In genomic region chr6:170022291-170022722, GRCh38 we compare ENCODE assay signal across 20 cellular contexts.
A peak's percentile ranks its signal among the peaks of the same experiment; 100 is the strongest.
DNase-seq lines count a peak whose midpoint lies in the region; ATAC-seq and TF ChIP-seq lines count a peak whose summit lies in the region.
"Had no signal": no experiment of that assay in that cellular context is flagged by ENCODE, and none has a peak within 500 bp of the region (broad histone marks: within the 10 kb centered on the region; RNA-seq: fewer than 3 reads in every experiment).

No MANE protein-coding gene starts in this region.

- H3K4me1 Mint-ChIP-seq in stimulated activated effector memory CD8-positive, alpha-beta T cell treated with anti-CD3 and anti-CD28 coated beads, Interleukin-12 subunit alpha, Interleukin-12 subunit beta, amount 100 ng/mL, for 72 hours, result peaks cover 22% of the 10 kb centered on the region
- H3K4me1 Mint-ChIP-seq: IgD-negative memory B cell had no signal

- no peak for ATAC-seq in left cardiac atrium
- ATAC-seq in stimulated activated effector memory CD8-positive, alpha-beta T cell treated with anti-CD3 and anti-CD28 coated beads, Interleukin-12 subunit alpha, Interleukin-12 subunit beta, amount 100 ng/mL, for 72 hours, result no peak
- no peak for ATAC-seq in HG03280 (IDR thresholded peaks at IDR 0.05; ENCODE audit: unreplicated experiment)
- ATAC-seq: HCT116 had no signal

- peaks cover 24% of the 10 kb centered on the region for H3K4me1 ChIP-seq in left ventricle myocardium inferior

- H3K4me3 Mint-ChIP-seq in stimulated activated effector memory CD8-positive, alpha-beta T cell treated with anti-CD3 and anti-CD28 coated beads, Interleukin-12 subunit alpha, Interleukin-12 subunit beta, amount 100 ng/mL, for 72 hours, result peak overlapping the region; percentile 33
- H3K4me3 Mint-ChIP-seq: CD4-positive, alpha-beta T cell had no signal

- no peaks in the 10 kb centered on the region for H3K9me3 ChIP-seq in left ventricle myocardium inferior (replicated peaks)

- TF ChIP-seq CTCF in left ventricle myocardium inferior (IDR thresholded peaks at IDR 0.05; ENCODE audit: borderline replicate concordance), result no peak

- H3K9me3 Mint-ChIP-seq in stimulated activated effector memory CD8-positive, alpha-beta T cell treated with anti-CD3 and anti-CD28 coated beads, Interleukin-12 subunit alpha, Interleukin-12 subunit beta, amount 100 ng/mL, for 72 hours, result no peaks in the 10 kb centered on the region
- H3K9me3 Mint-ChIP-seq: CD4-positive, alpha-beta T cell had no signal

- intact Hi-C loops in left ventricle myocardium inferior (cut with micrococcal nuclease) (no loop called here), left cardiac atrium (cut with DNase I) (loop anchor here in 1 of 2 donors (10.0 kb wide), 1 partner anchor 112 kb away; no protein-coding TSS in a partner anchor)

- H3K36me3 Mint-ChIP-seq in stimulated activated effector memory CD8-positive, alpha-beta T cell treated with anti-CD3 and anti-CD28 coated beads, Interleukin-12 subunit alpha, Interleukin-12 subunit beta, amount 100 ng/mL, for 72 hours, result no peaks in the 10 kb centered on the region
- H3K36me3 Mint-ChIP-seq: IgD-negative memory B cell had no signal

- DNase-seq in left ventricle myocardium inferior (no peak), left cardiac atrium (no peak), islet precursor cell (peak; percentile 54), NCI-H2081 treated with DMSO at 0.1 percent for 48 hours (lab: John Stamatoyannopoulos, UW) (no peak), CD1c-positive myeloid dendritic cell (ENCODE audit: extremely low spot score) (no peak)
- no peak for DNase-seq in stimulated activated effector memory CD8-positive, alpha-beta T cell treated with anti-CD3 and anti-CD28 coated beads, Interleukin-12 subunit alpha, Interleukin-12 subunit beta, amount 100 ng/mL, for 72 hours (ENCODE audit: low spot score in 2 of 2)
- DNase-seq: ACHN; AML-193; CD4-positive, alpha-beta T cell; EL; GM23248; Kasumi-1; NCI-H1105 treated with DMSO at 0.1 percent for 48 hours; NCI-H1694 treated with DMSO at 0.1 percent for 48 hours; NCI-H69; NK-92 treated with Interleukin-12 subunit alpha and Interleukin-12 subunit beta, amount 100 ng/mL, for 24 hours had no signal

- peak overlapping the region; percentile 89 for H3K27ac ChIP-seq in left ventricle myocardium inferior (replicated peaks)
- H3K27ac ChIP-seq: GM23248, HL-60 had no signal

- H3K4me3 ChIP-seq in left ventricle myocardium inferior, result peak overlapping the region; percentile 57
- H3K4me3 ChIP-seq: GM23248 had no signal

- H3K36me3 ChIP-seq in left ventricle myocardium inferior, result no peaks in the 10 kb centered on the region

- H3K27me3 ChIP-seq in left ventricle myocardium inferior (ENCODE audit: low read depth), result peaks cover 18% of the 10 kb centered on the region

- H3K27ac Mint-ChIP-seq in stimulated activated effector memory CD8-positive, alpha-beta T cell treated with anti-CD3 and anti-CD28 coated beads, Interleukin-12 subunit alpha, Interleukin-12 subunit beta, amount 100 ng/mL, for 72 hours, result no peak overlapping the region
- H3K27ac Mint-ChIP-seq: CD4-positive, alpha-beta T cell had no signal
